In the genomic region with DNA sequence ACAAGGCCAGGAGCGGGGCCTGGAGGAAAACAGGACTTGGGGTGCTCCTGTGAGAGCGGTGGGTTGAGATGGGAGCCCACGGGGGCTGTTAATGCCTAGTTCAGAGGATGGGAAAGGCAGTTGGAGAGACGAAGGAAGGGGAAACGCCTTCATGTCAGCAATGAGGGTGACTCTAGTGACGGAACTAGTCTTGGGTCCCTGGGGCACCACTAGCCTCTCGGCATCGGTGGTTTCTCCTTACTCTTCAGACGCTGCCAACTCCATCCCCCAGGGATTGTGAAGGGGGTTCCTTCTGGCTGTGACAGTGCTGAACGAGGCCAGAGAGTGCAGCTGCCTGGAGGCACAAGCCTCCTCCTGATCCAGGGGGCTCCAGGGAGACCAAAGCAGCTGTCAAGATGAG, we compare ENCODE assay signal across 6 cellular contexts. TPM values are rescaled to one million over a fixed set of nuclear protein-coding genes. Genes with fewer than 3 reads are reported as not detected.
DNase-seq lines count a peak whose midpoint lies in the region; ATAC-seq and TF ChIP-seq lines count a peak whose summit lies in the region.

No MANE protein-coding gene starts in this region.

- no peaks in the 10 kb centered on the region for H3K9me3 ChIP-seq in right atrium auricular region

- 2% methylated on average over 10 of the region's 10 CpGs for WGBS in urinary bladder

- peak; percentile 43 for ATAC-seq in Right ventricle myocardium inferior
- no peak for ATAC-seq in GM19397 (IDR thresholded peaks at IDR 0.05; ENCODE audit: unreplicated experiment)

- H3K27ac ChIP-seq in right atrium auricular region (peak overlapping the region; percentile 96 to 97), urinary bladder (ENCODE audit: low read depth) (peak overlapping the region; percentile 31)

- no peaks in the 10 kb centered on the region for H3K27me3 ChIP-seq in right atrium auricular region

- H3K36me3 ChIP-seq in right atrium auricular region (peaks cover 10% of the 10 kb centered on the region), urinary bladder (ENCODE audit: insufficient read depth) (no peaks in the 10 kb centered on the region)

- DNase-seq in Right ventricle myocardium inferior (ENCODE audit: missing footprints) (no peak), cardiac septum (ENCODE audit: low spot score) (no peak), right atrium auricular region (ENCODE audit: low spot score) (peak; percentile 62), epidermal melanocyte (ENCODE audit: insufficient read length, low spot score) (no peak)

- peaks cover 0 to 30% of the 10 kb centered on the region in 2 donors for H3K4me1 ChIP-seq in right atrium auricular region
- peaks cover 2% of the 10 kb centered on the region for H3K4me1 ChIP-seq in urinary bladder (ENCODE audit: insufficient read depth)

- peak overlapping the region; percentile 91 for H3K4me3 ChIP-seq in right atrium auricular region
- peak overlapping the region; percentile 87 for H3K4me3 ChIP-seq in urinary bladder (ENCODE audit: low read depth, low read length)

- intact Hi-C loops in Right ventricle myocardium inferior (cut with DNase I) (loop anchor here (5.0 kb wide), 1 partner anchor 41 kb away; the partner anchor contains the start of gene PFN1), cardiac septum (cut with DNase I) (no loop called here)

- no peak for TF ChIP-seq CTCF in right atrium auricular region (IDR thresholded peaks at IDR 0.05)

RNA-seq across cellular contexts. Expression of gene CAMTA2, which starts 0.7 kb away (rescaled TPM):
- total RNA-seq in Right ventricle myocardium inferior, result 37.1 TPM
- total RNA-seq in cardiac septum, result 38.9 TPM
- total RNA-seq in right atrium auricular region, result 10 to 100 TPM; 20.3 to 24.7 TPM
- 5.7 TPM for total RNA-seq in urinary bladder
- polyA plus RNA-seq in urinary bladder, result 46.1 TPM

RNA-seq across cellular contexts. Expression of gene INCA1, which starts 9.2 kb away (rescaled TPM):
- total RNA-seq in Right ventricle myocardium inferior, result 2.4 TPM
- total RNA-seq in cardiac septum, result 1.8 TPM
- total RNA-seq in right atrium auricular region, result 1 to 10 TPM; 1.7 to 2.9 TPM
- total RNA-seq in urinary bladder, result 0.42 TPM
- polyA plus RNA-seq in urinary bladder, result 1.3 TPM

RNA-seq across cellular contexts. Expression of gene KIF1C, which starts 9.6 kb away (rescaled TPM):
- total RNA-seq in Right ventricle myocardium inferior (708 TPM), cardiac septum (646 TPM), right atrium auricular region (100 to 1,000 TPM; 179 to 232 TPM), urinary bladder (26.9 TPM)
- 89.4 TPM for polyA plus RNA-seq in urinary bladder

RNA-seq across cellular contexts. Expression of gene SPAG7, which starts 20.6 kb away (rescaled TPM):
- 166 TPM for total RNA-seq in Right ventricle myocardium inferior
- 104 TPM for total RNA-seq in cardiac septum
- total RNA-seq in right atrium auricular region, result 100 to 1,000 TPM in 1 of 2 donors, 10 to 100 TPM in 1; 83.9 to 122 TPM
- total RNA-seq in urinary bladder, result 35.2 TPM
- 83.2 TPM for polyA plus RNA-seq in urinary bladder

RNA-seq across cellular contexts. Expression of gene ENO3, which starts 37.2 kb away (rescaled TPM):
- total RNA-seq in Right ventricle myocardium inferior, result 549 TPM
- 382 TPM for total RNA-seq in cardiac septum
- 100 to 1,000 TPM; 235 to 563 TPM for total RNA-seq in right atrium auricular region
- total RNA-seq in urinary bladder, result 31.5 TPM
- 6.3 TPM for polyA plus RNA-seq in urinary bladder
